8 cellular contexts compared by ENCODE assay signal in genomic region chr5:132777209-132778069, GRCh38. TPM values are rescaled to one million over a fixed set of nuclear protein-coding genes. Genes with fewer than 3 reads are reported as not detected.
DNase-seq lines count a peak whose midpoint lies in the region; ATAC-seq, FAIRE-seq and TF ChIP-seq lines count a peak whose summit lies in the region.

SEPTIN8 (minus strand) TSS chr5:132777239; CDS start chr5:132777137, 102 bp downstream.

- no peaks in the 10 kb centered on the region for H3K27me3 ChIP-seq in KMS-11 (ENCODE audit: insufficient read depth, low read depth)
- no peaks in the 10 kb centered on the region for H3K27me3 ChIP-seq in effector memory CD4-positive, alpha-beta T cell (replicated peaks; ENCODE audit: control insufficient read depth, insufficient read depth, low read length, poor library complexity, severe bottlenecking)

- H3K79me2 ChIP-seq in KMS-11 (ENCODE audit: insufficient read depth, low read depth) = no peaks in the 10 kb centered on the region; the same call in 1 of the 2 replicates

- no peaks in the 10 kb centered on the region for H3K36me3 ChIP-seq in KMS-11 (ENCODE audit: insufficient read depth)
- H3K36me3 ChIP-seq in effector memory CD4-positive, alpha-beta T cell (ENCODE audit: control insufficient read depth, insufficient read depth, low read length) = no peaks in the 10 kb centered on the region

- H3K9ac ChIP-seq in KMS-11 = peak within 1 kb of the TSS; percentile 93

- H2AFZ ChIP-seq in KMS-11 (ENCODE audit: low read depth) = peak within 1 kb of the TSS; percentile 92

- H3K4me1 ChIP-seq in KMS-11 (ENCODE audit: low read depth, poor library complexity, severe bottlenecking) = peaks cover 55% of the 10 kb centered on the region
- peaks cover 11% of the 10 kb centered on the region for H3K4me1 ChIP-seq in effector memory CD4-positive, alpha-beta T cell (ENCODE audit: control insufficient read depth, insufficient read depth, low read length, poor library complexity, severe bottlenecking)

- ATAC-seq in GM21381 (IDR thresholded peaks at IDR 0.05; ENCODE audit: unreplicated experiment) = peak; percentile 60
- ATAC-seq in GM21526 (IDR thresholded peaks at IDR 0.05; ENCODE audit: low FRiP score, unreplicated experiment) = no peak

- peak within 1 kb of the TSS; percentile 41; the same call in 1 of the 2 replicates for H3K27ac ChIP-seq in KMS-11
- peak within 1 kb of the TSS; percentile 38 for H3K27ac ChIP-seq in effector memory CD4-positive, alpha-beta T cell (ENCODE audit: insufficient read depth, low read length, poor library complexity, severe bottlenecking)

- peak; percentile 66 for DNase-seq in D721Med (ENCODE audit: insufficient read length, low spot score)
- peak; percentile 55 to 57 for DNase-seq in activated CD4-positive, alpha-beta T cell treated with anti-CD3 and anti-CD28 coated beads, Interleukin-2, amount 50 U/mL, for 48 hours
- DNase-seq in effector memory CD4-positive, alpha-beta T cell = peak; percentile 20 to 34 (median 26)
- peak; percentile 41 to 49 for DNase-seq in lung microvascular endothelial cell (ENCODE audit: low read depth in 2 of 2)
- DNase-seq in stimulated activated CD8-positive, alpha-beta memory T cell treated with anti-CD3 and anti-CD28 coated beads, Interleukin-2, amount 100 ng/mL, for 48 hours (ENCODE audit: low read depth in 2 of 2) = peak; percentile 8 to 32

- FAIRE-seq in D721Med (lab: Jason Lieb, UNC) = no peak

- H4K20me1 ChIP-seq in KMS-11 (ENCODE audit: insufficient read depth) = no peaks in the 10 kb centered on the region

- TF ChIP-seq CTCF in D721Med (IDR thresholded peaks at IDR 0.05; ENCODE audit: insufficient read depth, missing control alignments) (no peak), KMS-11 (conservative IDR thresholded peaks at IDR 0.05; ENCODE audit: low read depth, low read length) (no peak)

- no peak within 1 kb of the TSS for H3K4me3 ChIP-seq in KMS-11 (IDR thresholded peaks at IDR 0.05; ENCODE audit: insufficient read depth, low read depth, low read length)
- peak within 1 kb of the TSS; percentile 88 for H3K4me3 ChIP-seq in effector memory CD4-positive, alpha-beta T cell (ENCODE audit: insufficient read depth, low read depth, low read length, poor library complexity, severe bottlenecking)

- no peaks in the 10 kb centered on the region for H3K9me3 ChIP-seq in effector memory CD4-positive, alpha-beta T cell (ENCODE audit: control insufficient read depth, low read length)

- H3K4me2 ChIP-seq in KMS-11 = peak within 1 kb of the TSS; percentile 64

RNA-seq across cellular contexts. Expression of gene SEPTIN8, which starts in this region (rescaled TPM):
- total RNA-seq in lung microvascular endothelial cell = 29.2 and 30.7 TPM in 2 replicates
